Comparison of ENCODE assay signal across 8 cellular contexts in genomic region chr5:141821430-141821925, GRCh38. TPM values are rescaled to one million over a fixed set of nuclear protein-coding genes. Genes with fewer than 3 reads are reported as not detected.
DNase-seq lines count a peak whose midpoint lies in the region; ATAC-seq and TF ChIP-seq lines count a peak whose summit lies in the region.

No MANE protein-coding gene starts in this region.

- no peak for TF ChIP-seq POLR2A in gastrocnemius medialis (IDR thresholded peaks at IDR 0.05)

- DNase-seq in GM23248 (peak; percentile 94), RPMI7951 (ENCODE audit: low read depth) (peak; percentile 80), fibroblast of pulmonary artery (ENCODE audit: low read depth) (peak; percentile 90), gastrocnemius medialis (no peak), left lobe of liver (ENCODE audit: low spot score) (no peak), AML-193 (lab: John Stamatoyannopoulos, UW) (no peak)

- H3K9me3 ChIP-seq in GM23248 (ENCODE audit: low read depth) (no peaks in the 10 kb centered on the region), gastrocnemius medialis (no peaks in the 10 kb centered on the region)

- H3K9ac ChIP-seq in GM23248 = peak overlapping the region; percentile 77

- peak overlapping the region; percentile 98 for H3K27ac ChIP-seq in GM23248
- H3K27ac ChIP-seq in gastrocnemius medialis = peak overlapping the region; percentile 50 to 78 (median 56)

- H3K4me2 ChIP-seq in GM23248 (ENCODE audit: unreplicated experiment) = peak overlapping the region; percentile 61

- H3K4me1 ChIP-seq in GM23248 (ENCODE audit: insufficient read depth) (peaks cover 12% of the 10 kb centered on the region), gastrocnemius medialis (peaks cover 8 to 19% of the 10 kb centered on the region in 2 donors)

- peak; percentile 29 to 38 for ATAC-seq in gastrocnemius medialis
- ATAC-seq in GM21737 (IDR thresholded peaks at IDR 0.05; ENCODE audit: unreplicated experiment) = no peak
- no peak for ATAC-seq in left lobe of liver
- no peak for ATAC-seq in GM19463 (IDR thresholded peaks at IDR 0.05; ENCODE audit: unreplicated experiment)

- in situ Hi-C loops in GM23248 (cut with MboI) = no loop called here
- in situ Hi-C loops in gastrocnemius medialis (cut with MboI; ENCODE audit: low sequenced_read_pairs in 4 of 4) = no loop called here

- H2AFZ ChIP-seq in GM23248 = peak overlapping the region; percentile 80

- TF ChIP-seq CTCF in fibroblast of pulmonary artery (IDR thresholded peaks at IDR 0.05; ENCODE audit: low read length, missing control alignments) (no peak), gastrocnemius medialis (IDR thresholded peaks at IDR 0.05 in 4 of 5, conservative IDR thresholded peaks at IDR 0.05 in 1 of 5) (no peak)

- H3K9me2 ChIP-seq in GM23248 (ENCODE audit: insufficient read depth) = no peaks in the 10 kb centered on the region

- WGBS in GM23248 (ENCODE audit: low coverage in 1 of 2, low lambda C conversion rate in 2 of 2, missing lambda C conversion rate in 2 of 2), 2 experiments = 24% methylated on average over 3 of the region's 3 CpGs

- H3K36me3 ChIP-seq in GM23248 (ENCODE audit: low read depth) = no peaks in the 10 kb centered on the region
- H3K36me3 ChIP-seq in gastrocnemius medialis = no peaks in the 10 kb centered on the region

- H3K4me3 ChIP-seq in GM23248 = peak overlapping the region; percentile 32; the same call in 1 of the 2 replicates
- no peak overlapping the region for H3K4me3 ChIP-seq in fibroblast of pulmonary artery (replicated peaks; ENCODE audit: low read depth, low read length)
- H3K4me3 ChIP-seq in gastrocnemius medialis = no peak overlapping the region

- no peaks in the 10 kb centered on the region for H3K79me2 ChIP-seq in GM23248 (ENCODE audit: insufficient read depth)

- no peaks in the 10 kb centered on the region for H3K27me3 ChIP-seq in GM23248 (replicated peaks; ENCODE audit: insufficient read depth)
- H3K27me3 ChIP-seq in gastrocnemius medialis = peaks cover 0 to 6% (median 3%) of the 10 kb centered on the region in 3 donors

- no peaks in the 10 kb centered on the region for H4K20me1 ChIP-seq in GM23248 (ENCODE audit: insufficient read depth)

- H3F3A ChIP-seq in GM23248 (ENCODE audit: insufficient read depth) = no peaks in the 10 kb centered on the region

- intact Hi-C loops in gastrocnemius medialis (cut with DNase I; ENCODE audit: low total_unique reads) = no loop called here

RNA-seq across cellular contexts. Expression of gene PCDH1, which starts 56.7 kb away (rescaled TPM):
- 3.5 and 10.9 TPM in 2 replicates for total RNA-seq in GM23248 (2014; rRNA removed; shearing (Covaris generic))
- polyA plus RNA-seq in GM23248 (2016; fragmentation: Nextera tagmentation; extraction: Ambion mirVana) = 1.6 and 2.4 TPM in 2 replicates
- total RNA-seq in RPMI7951 (2014; rRNA removed; shearing (Covaris generic)) = 1.6 and 2.2 TPM in 2 replicates
- 10 to 100 TPM; 15.9 to 20.8 (median 18.1) TPM for total RNA-seq in gastrocnemius medialis
- total RNA-seq in left lobe of liver = 33.2 TPM

Comparison
In these comparisons a context has a peak if more than half of its experiments do, and no peak if none do; other contexts are left out.
1. DNase-seq: peak in GM23248 (single experiment), RPMI7951 (single experiment) and fibroblast of pulmonary artery (single experiment); none in gastrocnemius medialis (0 of 2), left lobe of liver (single experiment) and AML-193 (0 of 2).
2. ATAC-seq: peak in gastrocnemius medialis (2 of 2); none in GM21737 (single experiment), left lobe of liver (single experiment) and GM19463 (single experiment).